Comparison of ENCODE assay signal across 8 cellular contexts in genomic region chr2:36459725-36460137, GRCh38.
DNase-seq lines count a peak whose midpoint lies in the region; ATAC-seq and TF ChIP-seq lines count a peak whose summit lies in the region.

No MANE protein-coding gene starts in this region.

- TF ChIP-seq CTCF in DND-41 (IDR thresholded peaks at IDR 0.05; ENCODE audit: borderline replicate concordance, extremely low read depth, low read length, poor library complexity, severe bottlenecking), result peak; percentile 35

- no peaks in the 10 kb centered on the region for H3K79me2 ChIP-seq in DND-41 (ENCODE audit: insufficient read depth, low read length)

- peak overlapping the region in 1 of 2 experiments; percentile 60 for H3K4ac ChIP-seq in mesenchymal stem cell (ENCODE audit: low read depth in 1 of 2, low read length in 2 of 2)

- no peak overlapping the region for H2AFZ ChIP-seq in DND-41 (ENCODE audit: low read depth, low read length)
- H2AFZ ChIP-seq in mesenchymal stem cell (ENCODE audit: low read depth, low read length), result no peak overlapping the region

- H3K27ac ChIP-seq in DND-41 (ENCODE audit: low read length) (no peak overlapping the region), mesenchymal stem cell (ENCODE audit: low read length, poor library complexity, severe bottlenecking) (peak overlapping the region; percentile 58)

- peak overlapping the region; percentile 91 for H2BK15ac ChIP-seq in mesenchymal stem cell (ENCODE audit: low read depth, poor library complexity, severe bottlenecking)

- H3K23ac ChIP-seq in mesenchymal stem cell (ENCODE audit: low read length in 2 of 2), result no peak overlapping the region

- peak overlapping the region; percentile 90 for H4K91ac ChIP-seq in mesenchymal stem cell (ENCODE audit: low read length)

- H2BK5ac ChIP-seq in mesenchymal stem cell (ENCODE audit: low read depth, low read length, poor library complexity, severe bottlenecking), result peak overlapping the region; percentile 57

- H3K9ac ChIP-seq in DND-41 (ENCODE audit: low read depth, low read length) (no peak overlapping the region), mesenchymal stem cell (ENCODE audit: low read length) (no peak overlapping the region)

- peaks cover 19% of the 10 kb centered on the region for H3K79me1 ChIP-seq in mesenchymal stem cell (replicated peaks; ENCODE audit: low read length, poor library complexity, severe bottlenecking)

- 53% methylated on average over 2 of the region's 2 CpGs for WGBS in mesenchymal stem cell

- H3K36me3 ChIP-seq in DND-41 (ENCODE audit: insufficient read depth, low read length) (no peaks in the 10 kb centered on the region), mesenchymal stem cell (ENCODE audit: control insufficient read depth in 1 of 2, insufficient read depth in 2 of 2, low read depth in 1 of 2, low read length in 2 of 2) (peaks cover 16 to 33% of the 10 kb centered on the region in 2 experiments)

- H3K4me3 ChIP-seq in DND-41 (ENCODE audit: low read depth in 1 of 2, low read length in 2 of 2), result no peak overlapping the region
- H3K4me3 ChIP-seq in mesenchymal stem cell (ENCODE audit: insufficient read depth in 1 of 2, low read depth in 1 of 2, low read length in 2 of 2), result no peak overlapping the region

- H4K20me1 ChIP-seq in DND-41 (ENCODE audit: insufficient read depth, low read length), result no peaks in the 10 kb centered on the region

- H4K8ac ChIP-seq in mesenchymal stem cell (ENCODE audit: low read length), result peak overlapping the region; percentile 83

- no peak overlapping the region for H3K14ac ChIP-seq in mesenchymal stem cell (ENCODE audit: low read length in 2 of 2)

- no peak overlapping the region for H2BK120ac ChIP-seq in mesenchymal stem cell (ENCODE audit: low read depth, low read length)

- no peaks in the 10 kb centered on the region for H3K4me1 ChIP-seq in DND-41 (ENCODE audit: insufficient read depth, low read length)
- H3K4me1 ChIP-seq in mesenchymal stem cell (ENCODE audit: control insufficient read depth, insufficient read depth, low read depth, low read length), result peaks cover 31% of the 10 kb centered on the region

- no peaks in the 10 kb centered on the region for H3K9me3 ChIP-seq in DND-41 (ENCODE audit: insufficient read depth, low read length, severe bottlenecking)
- H3K9me3 ChIP-seq in mesenchymal stem cell (ENCODE audit: control insufficient read depth, low read length), result no peaks in the 10 kb centered on the region

- ATAC-seq in DND-41 (ENCODE audit: insufficient read depth, low read depth) (no peak), HG03095 (IDR thresholded peaks at IDR 0.05; ENCODE audit: unreplicated experiment) (no peak), HG03159 (IDR thresholded peaks at IDR 0.05; ENCODE audit: unreplicated experiment) (no peak)

- peak overlapping the region in 1 of 2 experiments; percentile 68 for H3K18ac ChIP-seq in mesenchymal stem cell (ENCODE audit: low read depth in 1 of 2, low read length in 2 of 2)

- H3K4me2 ChIP-seq in DND-41 (ENCODE audit: insufficient read depth, low read length) (no peak overlapping the region), mesenchymal stem cell (ENCODE audit: low read length, poor library complexity, severe bottlenecking) (no peak overlapping the region)

- H2AK5ac ChIP-seq in mesenchymal stem cell (ENCODE audit: low read length, severe bottlenecking), result peak overlapping the region; percentile 91

- no peak for DNase-seq in DND-41
- DNase-seq in NCI-H2029 treated with DMSO at 0.1 percent for 48 hours (lab: John Stamatoyannopoulos, UW), result peak; percentile 40
- DNase-seq in cerebellar cortex (ENCODE audit: low spot score), result peak; percentile 67
- peak; percentile 75 for DNase-seq in mesenchymal stem cell
- no peak for DNase-seq in activated CD8-positive, alpha-beta memory T cell treated with anti-CD3 and anti-CD28 coated beads, Interleukin-2, amount 50 U/mL, for 48 hours
- DNase-seq in NCI-H1694 (lab: John Stamatoyannopoulos, UW), result no peak

- peak overlapping the region; percentile 59 to 65 for H2BK12ac ChIP-seq in mesenchymal stem cell (ENCODE audit: low read length in 2 of 2)

- H3K27me3 ChIP-seq in DND-41 (ENCODE audit: insufficient read depth, low read length, poor library complexity) (peaks cover 26% of the 10 kb centered on the region), mesenchymal stem cell (ENCODE audit: control insufficient read depth in 1 of 2, insufficient read depth in 1 of 2, low read length in 2 of 2) (no peaks in the 10 kb centered on the region)

Comparison
In these comparisons a context has a peak if more than half of its experiments do, and no peak if none do; other contexts are left out.
1. DNase-seq: peak in NCI-H2029 treated with DMSO at 0.1 percent for 48 hours (single experiment), cerebellar cortex (single experiment) and mesenchymal stem cell (single experiment); none in DND-41 (single experiment), activated CD8-positive, alpha-beta memory T cell treated with anti-CD3 and anti-CD28 coated beads, Interleukin-2, amount 50 U/mL, for 48 hours (single experiment) and NCI-H1694 (single experiment).